Comparison of ENCODE assay signal across 8 cellular contexts in genomic region chr5:37847978-37848425, GRCh38. TPM values are rescaled to one million over a fixed set of nuclear protein-coding genes. Genes with fewer than 3 reads are reported as not detected.
DNase-seq lines count a peak whose midpoint lies in the region; ATAC-seq and TF ChIP-seq lines count a peak whose summit lies in the region.

No MANE protein-coding gene starts in this region.

- peaks cover 28% of the 10 kb centered on the region for H3K27me3 Mint-ChIP-seq in activated CD4-positive, alpha-beta T cell treated with anti-CD3 and anti-CD28 coated beads, Interleukin-2, amount 10 ng/mL, durations not matched to agents 7 days and 5 days
- peaks cover 31% of the 10 kb centered on the region for H3K27me3 Mint-ChIP-seq in activated naive CD8-positive, alpha-beta T cell treated with anti-CD3 and anti-CD28 coated beads for 36 hours

- TF ChIP-seq CTCF in foreskin fibroblast (IDR thresholded peaks at IDR 0.05; ENCODE audit: low read depth, low read length): no peak

- POLR2A ChIA-PET in activated CD4-positive, alpha-beta T cell treated with anti-CD3 and anti-CD28 coated beads, Interleukin-2, amount 10 ng/mL, durations not matched to agents 7 days and 5 days (lab: Charles Lee): no interaction called here

- no peak overlapping the region for H3K4me3 ChIP-seq in foreskin fibroblast (ENCODE audit: low read depth in 1 of 2, low read length in 2 of 2)

- H3K9me3 Mint-ChIP-seq in activated CD4-positive, alpha-beta T cell treated with anti-CD3 and anti-CD28 coated beads, Interleukin-2, amount 10 ng/mL, durations not matched to agents 7 days and 5 days: no peaks in the 10 kb centered on the region
- no peaks in the 10 kb centered on the region for H3K9me3 Mint-ChIP-seq in activated naive CD8-positive, alpha-beta T cell treated with anti-CD3 and anti-CD28 coated beads for 36 hours

- peak; percentile 70 for ATAC-seq in HG02642 (IDR thresholded peaks at IDR 0.05; ENCODE audit: poor library complexity, unreplicated experiment)

- H3K4me1 Mint-ChIP-seq in activated CD4-positive, alpha-beta T cell treated with anti-CD3 and anti-CD28 coated beads, Interleukin-2, amount 10 ng/mL, durations not matched to agents 7 days and 5 days: peaks cover 4% of the 10 kb centered on the region
- no peaks in the 10 kb centered on the region for H3K4me1 Mint-ChIP-seq in activated naive CD8-positive, alpha-beta T cell treated with anti-CD3 and anti-CD28 coated beads for 36 hours

- CTCF ChIA-PET in activated CD4-positive, alpha-beta T cell treated with anti-CD3 and anti-CD28 coated beads, Interleukin-2, amount 10 ng/mL, durations not matched to agents 7 days and 5 days (lab: Charles Lee): no interaction called here

- H3K36me3 Mint-ChIP-seq in activated CD4-positive, alpha-beta T cell treated with anti-CD3 and anti-CD28 coated beads, Interleukin-2, amount 10 ng/mL, durations not matched to agents 7 days and 5 days (ENCODE audit: low read depth): no peaks in the 10 kb centered on the region
- H3K36me3 Mint-ChIP-seq in activated naive CD8-positive, alpha-beta T cell treated with anti-CD3 and anti-CD28 coated beads for 36 hours: no peaks in the 10 kb centered on the region

- DNase-seq in EL: peak; percentile 42
- DNase-seq in NCI-H510A treated with DMSO at 0.1 percent for 48 hours (lab: John Stamatoyannopoulos, UW): peak; percentile 98
- peak; percentile 77 to 84 for DNase-seq in foreskin fibroblast
- no peak for DNase-seq in activated CD4-positive, alpha-beta T cell treated with anti-CD3 and anti-CD28 coated beads, Interleukin-2, amount 10 ng/mL, durations not matched to agents 7 days and 5 days
- no peak for DNase-seq in germinal center (ENCODE audit: low spot score)
- DNase-seq in SK-N-DZ (ENCODE audit: low spot score): no peak
- DNase-seq in activated naive CD8-positive, alpha-beta T cell treated with anti-CD3 and anti-CD28 coated beads for 36 hours: no peak

- no peak overlapping the region for H3K4me3 Mint-ChIP-seq in activated CD4-positive, alpha-beta T cell treated with anti-CD3 and anti-CD28 coated beads, Interleukin-2, amount 10 ng/mL, durations not matched to agents 7 days and 5 days
- no peak overlapping the region for H3K4me3 Mint-ChIP-seq in activated naive CD8-positive, alpha-beta T cell treated with anti-CD3 and anti-CD28 coated beads for 36 hours

- H3K27ac Mint-ChIP-seq in activated CD4-positive, alpha-beta T cell treated with anti-CD3 and anti-CD28 coated beads, Interleukin-2, amount 10 ng/mL, durations not matched to agents 7 days and 5 days: no peak overlapping the region
- no peak overlapping the region for H3K27ac Mint-ChIP-seq in activated naive CD8-positive, alpha-beta T cell treated with anti-CD3 and anti-CD28 coated beads for 36 hours

RNA-seq across cellular contexts. Expression of gene GDNF, which starts 8.2 kb away (rescaled TPM):
- total RNA-seq in activated CD4-positive, alpha-beta T cell treated with anti-CD3 and anti-CD28 coated beads, Interleukin-2, amount 10 ng/mL, durations not matched to agents 7 days and 5 days: not detected
- polyA plus RNA-seq in SK-N-DZ (2014; cell fraction: cytosol; rRNA removed): not detected in 2 replicates
- not detected in 2 replicates for polyA plus RNA-seq in SK-N-DZ (2014; cell fraction: nucleus; rRNA removed)
- not detected for total RNA-seq in activated naive CD8-positive, alpha-beta T cell treated with anti-CD3 and anti-CD28 coated beads for 36 hours

Comparison
In these comparisons a context has a peak if more than half of its experiments do, and no peak if none do; other contexts are left out.
1. DNase-seq: peak in EL (single experiment), NCI-H510A treated with DMSO at 0.1 percent for 48 hours (single experiment) and foreskin fibroblast (2 of 2); none in activated CD4-positive, alpha-beta T cell treated with anti-CD3 and anti-CD28 coated beads, Interleukin-2, amount 10 ng/mL, durations not matched to agents 7 days and 5 days (single experiment), germinal center (single experiment), SK-N-DZ (single experiment) and activated naive CD8-positive, alpha-beta T cell treated with anti-CD3 and anti-CD28 coated beads for 36 hours (single experiment).